In the genomic region with DNA sequence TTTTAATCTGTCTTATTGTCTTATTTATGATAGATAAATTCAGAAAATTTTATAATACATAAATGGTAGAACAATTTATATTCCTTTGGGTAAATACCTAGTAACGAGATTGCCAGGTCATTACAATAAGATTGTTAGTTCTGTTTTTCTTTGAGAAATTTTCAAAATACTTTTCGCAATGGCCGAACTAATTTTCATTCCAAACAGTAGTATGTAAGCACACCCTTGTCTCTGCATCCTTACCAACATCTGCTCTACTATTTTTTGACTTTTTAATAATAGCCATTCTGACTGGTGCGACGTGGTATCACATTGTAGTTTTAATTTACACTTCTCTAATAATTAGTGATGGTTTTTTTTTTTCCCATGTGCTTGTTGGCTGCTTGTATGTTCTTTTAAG, we compare ENCODE assay signal across 19 cellular contexts.
"Had no signal": no experiment of that assay in that cellular context is flagged by ENCODE, and none has a peak within 500 bp of the region (broad histone marks: within the 10 kb centered on the region; RNA-seq: fewer than 3 reads in every experiment).

No MANE protein-coding gene starts in this region.

- FAIRE-seq: TTC549 had no signal

- DNase-seq: activated CD4-positive, alpha-beta T cell treated with anti-CD3 and anti-CD28 coated beads for 36 hours; activated CD4-positive, alpha-beta T cell treated with anti-CD3 and anti-CD28 coated beads, Interleukin-2, amount 50 U/mL, for 48 hours; activated gamma-delta T cell treated with Interleukin-2 at 50 U/mL for 16 hours; amygdala; body of pancreas; colonic mucosa; erythroblast; heart right ventricle; immature natural killer cell; left ventricle myocardium superior; mucosa of descending colon; naive thymus-derived CD4-positive, alpha-beta T cell; ovary; psoas muscle; right cardiac atrium; stimulated activated naive CD8-positive, alpha-beta T cell treated with anti-CD3 and anti-CD28 coated beads, Interleukin-15, Interleukin-2, amounts not matched to agents 100 U/mL and 50 U/mL, for 24 hours; substantia nigra; uterus had no signal
